ENCODE assay signal across 8 cellular contexts in genomic region chr2:25041928-25042320, GRCh38.
DNase-seq lines count a peak whose midpoint lies in the region; ATAC-seq and TF ChIP-seq lines count a peak whose summit lies in the region.

A gene with protein sequence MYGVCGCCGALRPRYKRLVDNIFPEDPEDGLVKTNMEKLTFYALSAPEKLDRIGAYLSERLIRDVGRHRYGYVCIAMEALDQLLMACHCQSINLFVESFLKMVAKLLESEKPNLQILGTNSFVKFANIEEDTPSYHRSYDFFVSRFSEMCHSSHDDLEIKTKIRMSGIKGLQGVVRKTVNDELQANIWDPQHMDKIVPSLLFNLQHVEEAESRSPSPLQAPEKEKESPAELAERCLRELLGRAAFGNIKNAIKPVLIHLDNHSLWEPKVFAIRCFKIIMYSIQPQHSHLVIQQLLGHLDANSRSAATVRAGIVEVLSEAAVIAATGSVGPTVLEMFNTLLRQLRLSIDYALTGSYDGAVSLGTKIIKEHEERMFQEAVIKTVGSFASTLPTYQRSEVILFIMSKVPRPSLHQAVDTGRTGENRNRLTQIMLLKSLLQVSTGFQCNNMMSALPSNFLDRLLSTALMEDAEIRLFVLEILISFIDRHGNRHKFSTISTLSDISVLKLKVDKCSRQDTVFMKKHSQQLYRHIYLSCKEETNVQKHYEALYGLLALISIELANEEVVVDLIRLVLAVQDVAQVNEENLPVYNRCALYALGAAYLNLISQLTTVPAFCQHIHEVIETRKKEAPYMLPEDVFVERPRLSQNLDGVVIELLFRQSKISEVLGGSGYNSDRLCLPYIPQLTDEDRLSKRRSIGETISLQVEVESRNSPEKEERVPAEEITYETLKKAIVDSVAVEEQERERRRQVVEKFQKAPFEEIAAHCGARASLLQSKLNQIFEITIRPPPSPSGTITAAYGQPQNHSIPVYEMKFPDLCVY (plus strand): TSS chr2:25042076. CDS start chr2:25042313, 237 bp downstream.

- peak; percentile 78 for ATAC-seq in HG03378 (IDR thresholded peaks at IDR 0.05; ENCODE audit: unreplicated experiment)

- DNase-seq in AML-193 (lab: John Stamatoyannopoulos, UW) (peak; percentile 80 to 81), GM19238 (ENCODE audit: insufficient read length, low spot score) (peak; percentile 97), NCI-H510A (lab: John Stamatoyannopoulos, UW) (peak; percentile 96), choroid plexus epithelial cell (ENCODE audit: low read depth) (peak; percentile 93), kidney tubule cell (ENCODE audit: low spot score) (peak; percentile 94)
- peak; percentile 87 to 92 for DNase-seq in activated CD4-positive, alpha-beta T cell treated with anti-CD3 and anti-CD28 coated beads for 4 hours
- DNase-seq in stimulated activated CD4-positive, alpha-beta T cell treated with anti-CD3 and anti-CD28 coated beads, Interleukin-15, amount 100 ng/mL, for 48 hours (ENCODE audit: low read depth in 2 of 2), result peak; percentile 81 to 84

- TF ChIP-seq CTCF in choroid plexus epithelial cell (conservative IDR thresholded peaks at IDR 0.05; ENCODE audit: low read depth, low read length), result no peak

- peak within 1 kb of the TSS; percentile 55 for H3K4me3 ChIP-seq in choroid plexus epithelial cell (ENCODE audit: low read depth, low read length)

Comparison
In these comparisons a context has a peak if more than half of its experiments do, and no peak if none do; other contexts are left out.
1. Peak in every context shown above with its lines: DNase-seq, ATAC-seq and H3K4me3 ChIP-seq.